ENCODE assay signal across 8 cellular contexts in genomic region chr19:18109731-18110671, GRCh38. TPM values are rescaled to one million over a fixed set of nuclear protein-coding genes. Genes with fewer than 3 reads are reported as not detected.
DNase-seq lines count a peak whose midpoint lies in the region; ATAC-seq and TF ChIP-seq lines count a peak whose summit lies in the region.

No MANE protein-coding gene starts in this region.

- H3K27ac Mint-ChIP-seq in activated CD4-positive, alpha-beta T cell treated with anti-CD3 and anti-CD28 coated beads for 36 hours, result no peak overlapping the region
- no peak overlapping the region for H3K27ac Mint-ChIP-seq in MCF 10A (ENCODE audit: low read depth, unreplicated experiment)

- no peaks in the 10 kb centered on the region for H3K27me3 Mint-ChIP-seq in activated CD4-positive, alpha-beta T cell treated with anti-CD3 and anti-CD28 coated beads for 36 hours
- no peaks in the 10 kb centered on the region for H3K27me3 Mint-ChIP-seq in MCF 10A (ENCODE audit: insufficient read depth, unreplicated experiment)

- BruUV-seq in MCF 10A (replicated peaks; lab: Mats Ljungman, UMichigan), result TSS peak; percentile 21

- no peaks in the 10 kb centered on the region for H3K9me3 Mint-ChIP-seq in activated CD4-positive, alpha-beta T cell treated with anti-CD3 and anti-CD28 coated beads for 36 hours (ENCODE audit: low read depth)
- no peaks in the 10 kb centered on the region for H3K9me3 Mint-ChIP-seq in MCF 10A (ENCODE audit: unreplicated experiment)

- no peaks in the 10 kb centered on the region for H3K36me3 Mint-ChIP-seq in activated CD4-positive, alpha-beta T cell treated with anti-CD3 and anti-CD28 coated beads for 36 hours (ENCODE audit: low read depth)
- H3K36me3 Mint-ChIP-seq in MCF 10A (ENCODE audit: insufficient read depth, unreplicated experiment), result peaks cover 4% of the 10 kb centered on the region

- POLR2A ChIA-PET in activated CD4-positive, alpha-beta T cell treated with anti-CD3 and anti-CD28 coated beads for 36 hours (lab: Charles Lee), result no interaction called here
- POLR2A ChIA-PET in MCF 10A (lab: Yijun Ruan, JAX), result interaction anchor here (0.6 to 1.8 kb wide), 9 partner anchors 12 to 191 kb away, joined by 3 to 10 read pairs (median 4); partner anchors contain the start of genes IQCN, JUND, MAST3 and MPV17L2

- TF ChIP-seq CTCF in MCF 10A (IDR thresholded peaks at IDR 0.05; ENCODE audit: unreplicated experiment) (no peak), kidney epithelial cell (IDR thresholded peaks at IDR 0.05; ENCODE audit: insufficient read depth, low read length, poor library complexity, severe bottlenecking) (no peak)

- intact Hi-C loops in activated CD4-positive, alpha-beta T cell treated with anti-CD3 and anti-CD28 coated beads for 36 hours (cut with DNase I, micrococcal nuclease), result no loop called here
- intact Hi-C loops in MCF 10A (cut with micrococcal nuclease), result loop anchor here (10.0 kb wide), 1 partner anchor 215 kb away; the partner anchor contains the start of gene LSM4

- CTCF ChIA-PET in activated CD4-positive, alpha-beta T cell treated with anti-CD3 and anti-CD28 coated beads for 36 hours (lab: Charles Lee), result interaction anchor here (0.6 to 1.5 kb wide), 12 partner anchors 7 to 664 kb away, joined by 3 to 4 read pairs (median 3); partner anchors contain the start of gene MAST3
- CTCF ChIA-PET in MCF 10A (lab: Yijun Ruan, JAX), result interaction anchor here (0.5 to 3.7 kb wide), 6 partner anchors 51 to 160 kb away, joined by 3 to 47 read pairs (median 4); a partner anchor contains a TSS

- DNase-seq in activated CD4-positive, alpha-beta T cell treated with anti-CD3 and anti-CD28 coated beads for 36 hours, result peak; percentile 63
- no peak for DNase-seq in activated CD4-positive, alpha-beta T cell treated with anti-CD3 and anti-CD28 coated beads for 1 hour
- DNase-seq in MCF 10A (ENCODE audit: unreplicated experiment) (peak; percentile 41), kidney epithelial cell (ENCODE audit: low read depth) (no peak), mucosa of gallbladder (ENCODE audit: low spot score) (no peak), GDM1 (lab: John Stamatoyannopoulos, UW) (no peak)
- peak; percentile 64 to 73 for DNase-seq in stimulated activated CD4-positive, alpha-beta T cell treated with anti-CD3 and anti-CD28 coated beads, Interleukin-2, amount 100 ng/mL, for 24 hours

- H3K27me3 ChIP-seq in kidney epithelial cell (ENCODE audit: control insufficient read depth, insufficient read depth, low read length), result peaks cover 5% of the 10 kb centered on the region

- TF ChIP-seq POLR2A in Raji (IDR thresholded peaks at IDR 0.05; ENCODE audit: insufficient read depth, low read depth, low read length), result peak; percentile 59

- peak; percentile 63 for ATAC-seq in activated CD4-positive, alpha-beta T cell treated with anti-CD3 and anti-CD28 coated beads for 36 hours

- peak overlapping the region; percentile 66 for H3K4me3 Mint-ChIP-seq in activated CD4-positive, alpha-beta T cell treated with anti-CD3 and anti-CD28 coated beads for 36 hours
- peak overlapping the region; percentile 68 for H3K4me3 Mint-ChIP-seq in MCF 10A (ENCODE audit: unreplicated experiment)

- H3K4me1 Mint-ChIP-seq in activated CD4-positive, alpha-beta T cell treated with anti-CD3 and anti-CD28 coated beads for 36 hours, result peaks cover 10% of the 10 kb centered on the region
- peaks cover 15% of the 10 kb centered on the region for H3K4me1 Mint-ChIP-seq in MCF 10A (ENCODE audit: insufficient read depth, unreplicated experiment)

- H3K4me3 ChIP-seq in kidney epithelial cell (ENCODE audit: low read depth, low read length), result peak overlapping the region; percentile 80

- no peaks in the 10 kb centered on the region for H3K36me3 ChIP-seq in kidney epithelial cell (ENCODE audit: control insufficient read depth, insufficient read depth, low read length)

RNA-seq across cellular contexts. Expression of gene MAST3, which starts 12.4 kb away (rescaled TPM):
- total RNA-seq in activated CD4-positive, alpha-beta T cell treated with anti-CD3 and anti-CD28 coated beads for 36 hours, result 10 to 100 TPM; 17.4 to 20.1 TPM
- total RNA-seq in MCF 10A (2022), result 4.1 and 5.9 TPM in 2 replicates
- total RNA-seq in kidney epithelial cell, result 4.6 and 4.8 TPM in 2 replicates
- total RNA-seq in mucosa of gallbladder, result 24.5 TPM

RNA-seq across cellular contexts. Expression of gene IL12RB1, which starts 23.3 kb away (rescaled TPM):
- total RNA-seq in activated CD4-positive, alpha-beta T cell treated with anti-CD3 and anti-CD28 coated beads for 36 hours, result 10 to 100 TPM; 17.2 to 20.0 TPM
- total RNA-seq in MCF 10A (2022) (not detected in 2 replicates), kidney epithelial cell (0.07 TPM in 1 of 2 replicates, not detected in the other), mucosa of gallbladder (3.1 TPM)

RNA-seq across cellular contexts. Expression of gene PIK3R2, which starts 43.0 kb away (rescaled TPM):
- total RNA-seq in activated CD4-positive, alpha-beta T cell treated with anti-CD3 and anti-CD28 coated beads for 36 hours, result 10 to 100 TPM; 18.9 to 20.2 TPM
- total RNA-seq in MCF 10A (2022), result 31.0 and 33.8 TPM in 2 replicates
- total RNA-seq in kidney epithelial cell, result 41.4 and 42.4 TPM in 2 replicates
- total RNA-seq in mucosa of gallbladder, result 74.2 TPM

Comparison
In these comparisons a context has a peak if more than half of its experiments do, and no peak if none do; other contexts are left out.
1. DNase-seq: peak in activated CD4-positive, alpha-beta T cell treated with anti-CD3 and anti-CD28 coated beads for 36 hours (single experiment), MCF 10A (single experiment) and stimulated activated CD4-positive, alpha-beta T cell treated with anti-CD3 and anti-CD28 coated beads, Interleukin-2, amount 100 ng/mL, for 24 hours (2 of 2); none in activated CD4-positive, alpha-beta T cell treated with anti-CD3 and anti-CD28 coated beads for 1 hour (single experiment), kidney epithelial cell (single experiment), mucosa of gallbladder (single experiment) and GDM1 (single experiment).